Comparison of ENCODE assay signal across 21 cellular contexts in the genomic region with DNA sequence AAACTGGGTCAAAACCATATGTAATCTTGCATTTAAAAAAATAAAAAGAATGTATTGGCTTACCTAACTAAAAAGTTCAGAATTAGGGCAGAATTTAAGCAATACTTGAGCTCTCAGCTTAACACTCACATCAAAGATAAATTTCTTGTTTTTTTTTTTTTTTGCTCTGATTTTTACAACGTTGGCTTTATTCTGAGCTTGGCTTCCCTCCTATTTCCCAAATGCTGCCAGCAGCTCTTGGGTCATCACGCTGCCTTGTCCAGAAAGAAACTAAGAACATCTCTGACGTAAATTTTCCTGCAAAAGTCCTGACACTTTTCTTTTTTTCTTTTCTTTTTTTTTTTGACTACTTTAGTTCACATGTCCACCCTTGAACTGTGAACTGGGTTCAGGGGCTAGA.
DNase-seq lines count a peak whose midpoint lies in the region; ATAC-seq and TF ChIP-seq lines count a peak whose summit lies in the region.
"Had no signal": no experiment of that assay in that cellular context is flagged by ENCODE, and none has a peak within 500 bp of the region (broad histone marks: within the 10 kb centered on the region; RNA-seq: fewer than 3 reads in every experiment).

No MANE protein-coding gene starts in this region.

- POLR2A ChIA-PET in CD8-positive, alpha-beta T cell (lab: Charles Lee): interaction anchor here (0.7 to 1.3 kb wide), 2 partner anchors 9 to 151 kb away, joined by 3 read pairs; no protein-coding TSS in a partner anchor

- H3K4me3 ChIP-seq in CD8-positive, alpha-beta T cell (ENCODE audit: low read depth, low read length): no peak overlapping the region
- no peak overlapping the region for H3K4me3 ChIP-seq in fibroblast of pulmonary artery (replicated peaks; ENCODE audit: low read depth, low read length)
- H3K4me3 ChIP-seq in lung: no peak overlapping the region
- H3K4me3 ChIP-seq in smooth muscle cell: no peak overlapping the region
- no peak overlapping the region for H3K4me3 ChIP-seq in spleen
- H3K4me3 ChIP-seq: GM12878, HAP-1, hepatocyte had no signal

- intact Hi-C loops in CD8-positive, alpha-beta T cell (cut with DNase I, micrococcal nuclease): loop anchor here in 1 of 2 experiments (2.0 kb wide), 1 partner anchor 13 kb away; no protein-coding TSS in a partner anchor
- intact Hi-C loops in spleen (cut with DNase I; ENCODE audit: low total_unique reads): no loop called here

- no peaks in the 10 kb centered on the region for H3K79me2 ChIP-seq in smooth muscle cell (ENCODE audit: low read depth)
- H3K79me2 ChIP-seq: hepatocyte had no signal

- H3K27ac Mint-ChIP-seq in CD8-positive, alpha-beta T cell: peak overlapping the region; percentile 53
- no peak overlapping the region for H3K27ac Mint-ChIP-seq in stimulated activated effector memory CD8-positive, alpha-beta T cell treated with anti-CD3 and anti-CD28 coated beads, Interleukin-12 subunit alpha, Interleukin-12 subunit beta, amount 100 ng/mL, for 72 hours
- H3K27ac Mint-ChIP-seq: activated naive CD4-positive, alpha-beta T cell treated with anti-CD3 and anti-CD28 coated beads, Interleukin-2, amount 50 U/mL, for 24 hours had no signal

- 72 to 87% methylated on average over 3 of the region's 3 CpGs for WGBS in lung, 2 donors
- 77% methylated on average over 3 of the region's 3 CpGs for WGBS in smooth muscle cell (ENCODE audit: low lambda C conversion rate)
- 66 to 87% (median 74%) methylated on average over 3 of the region's 3 CpGs for WGBS in spleen, 5 donors

- H3K27me3 Mint-ChIP-seq in CD8-positive, alpha-beta T cell (ENCODE audit: low read depth): no peaks in the 10 kb centered on the region
- H3K27me3 Mint-ChIP-seq: activated naive CD4-positive, alpha-beta T cell treated with anti-CD3 and anti-CD28 coated beads, Interleukin-2, amount 50 U/mL, for 24 hours had no signal

- peaks cover 22% of the 10 kb centered on the region for H3K4me1 Mint-ChIP-seq in CD8-positive, alpha-beta T cell (ENCODE audit: low read depth)
- no peaks in the 10 kb centered on the region for H3K4me1 Mint-ChIP-seq in stimulated activated effector memory CD8-positive, alpha-beta T cell treated with anti-CD3 and anti-CD28 coated beads, Interleukin-12 subunit alpha, Interleukin-12 subunit beta, amount 100 ng/mL, for 72 hours

- no peak overlapping the region for H3K4me3 Mint-ChIP-seq in CD8-positive, alpha-beta T cell
- H3K4me3 Mint-ChIP-seq in stimulated activated effector memory CD8-positive, alpha-beta T cell treated with anti-CD3 and anti-CD28 coated beads, Interleukin-12 subunit alpha, Interleukin-12 subunit beta, amount 100 ng/mL, for 72 hours: no peak overlapping the region
- H3K4me3 Mint-ChIP-seq: activated naive CD4-positive, alpha-beta T cell treated with anti-CD3 and anti-CD28 coated beads, Interleukin-2, amount 50 U/mL, for 24 hours had no signal

- H3K9me3 Mint-ChIP-seq in CD8-positive, alpha-beta T cell: peaks cover 13% of the 10 kb centered on the region
- H3K9me3 Mint-ChIP-seq in stimulated activated effector memory CD8-positive, alpha-beta T cell treated with anti-CD3 and anti-CD28 coated beads, Interleukin-12 subunit alpha, Interleukin-12 subunit beta, amount 100 ng/mL, for 72 hours: no peaks in the 10 kb centered on the region

- TF ChIP-seq POLR2A in spleen (IDR thresholded peaks at IDR 0.05): no peak

- H3K4me2 ChIP-seq in smooth muscle cell: no peak overlapping the region
- H3K4me2 ChIP-seq: hepatocyte had no signal

- no peaks in the 10 kb centered on the region for H3K36me3 ChIP-seq in CD8-positive, alpha-beta T cell (ENCODE audit: insufficient read depth, low read length)
- H3K36me3 ChIP-seq in lung (ENCODE audit: control insufficient read depth in 2 of 2, insufficient read depth in 2 of 2, low read length in 2 of 2): no peaks in the 10 kb centered on the region
- H3K36me3 ChIP-seq in smooth muscle cell (ENCODE audit: low read depth): no peaks in the 10 kb centered on the region
- H3K36me3 ChIP-seq in spleen: no peaks in the 10 kb centered on the region
- H3K36me3 ChIP-seq: HAP-1 had no signal

- no peak overlapping the region for H3K9ac ChIP-seq in smooth muscle cell (ENCODE audit: low read depth)

- no peaks in the 10 kb centered on the region for H4K20me1 ChIP-seq in smooth muscle cell (ENCODE audit: low read depth)

- H3F3A ChIP-seq in smooth muscle cell (ENCODE audit: low read depth): no peaks in the 10 kb centered on the region

- DNase-seq in CD8-positive, alpha-beta T cell: no peak
- DNase-seq in fibroblast of pulmonary artery (ENCODE audit: low read depth) (peak; percentile 86), lung (ENCODE audit: low spot score) (no peak), smooth muscle cell (lab: John Stamatoyannopoulos, UW; ENCODE audit: unreplicated experiment) (no peak), hypothalamus (lab: John Stamatoyannopoulos, UW) (no peak), spleen (no peak)
- no peak for DNase-seq in stimulated activated effector memory CD8-positive, alpha-beta T cell treated with anti-CD3 and anti-CD28 coated beads, Interleukin-12 subunit alpha, Interleukin-12 subunit beta, amount 100 ng/mL, for 72 hours (ENCODE audit: low spot score in 2 of 2)
- DNase-seq: activated CD4-positive, alpha-beta T cell treated with anti-CD3 and anti-CD28 coated beads, Interleukin-2, amount 50 U/mL, for 48 hours; activated T-cell treated with anti-CD3 and anti-CD28 coated beads, Interleukin-2, amount 50 U/mL, for 1 hour; GDM1; KBM-7; NCI-H1092; NCI-H524 treated with DMSO at 0.1 percent for 48 hours; occipital lobe; SHP77 treated with DMSO at 0.1 percent for 48 hours; stimulated activated CD4-positive, alpha-beta T cell treated with anti-CD3 and anti-CD28 coated beads, Interleukin-4, amount 100 ng/mL, for 4 hours had no signal

- CTCF ChIA-PET in CD8-positive, alpha-beta T cell (lab: Charles Lee): interaction anchor here (0.7 kb wide), 2 partner anchors 62 to 243 kb away, joined by 3 to 6 read pairs; no protein-coding TSS in a partner anchor

- no peak for ATAC-seq in CD8-positive, alpha-beta T cell
- ATAC-seq in lung (ENCODE audit: insufficient read depth, low FRiP score): peak; percentile 61
- no peak for ATAC-seq in HG03460 (IDR thresholded peaks at IDR 0.05; ENCODE audit: unreplicated experiment)
- ATAC-seq in stimulated activated effector memory CD8-positive, alpha-beta T cell treated with anti-CD3 and anti-CD28 coated beads, Interleukin-12 subunit alpha, Interleukin-12 subunit beta, amount 100 ng/mL, for 72 hours: no peak
- ATAC-seq: GM12878 had no signal

- H3K4me1 ChIP-seq in CD8-positive, alpha-beta T cell (ENCODE audit: insufficient read depth, low read length): peaks cover 13% of the 10 kb centered on the region
- peaks cover 2 to 5% of the 10 kb centered on the region in 2 donors for H3K4me1 ChIP-seq in lung (ENCODE audit: control insufficient read depth in 2 of 2, insufficient read depth in 2 of 2, low read length in 2 of 2)
- no peaks in the 10 kb centered on the region for H3K4me1 ChIP-seq in smooth muscle cell (ENCODE audit: low read depth)
- H3K4me1 ChIP-seq in spleen: no peaks in the 10 kb centered on the region
- H3K4me1 ChIP-seq: HAP-1 had no signal

- H3K9me3 ChIP-seq in CD8-positive, alpha-beta T cell (ENCODE audit: low read length): no peaks in the 10 kb centered on the region
- H3K9me3 ChIP-seq in lung (ENCODE audit: control insufficient read depth in 2 of 2, insufficient read depth in 1 of 2, low read length in 1 of 2) (peaks cover 2% of the 10 kb centered on the region in 2 donors), smooth muscle cell (replicated peaks; ENCODE audit: low read depth) (no peaks in the 10 kb centered on the region), spleen (peaks cover 0 to 7% (median 0%) of the 10 kb centered on the region in 8 donors)
- H3K9me3 ChIP-seq: HAP-1 had no signal

- no peaks in the 10 kb centered on the region for H3K27me3 ChIP-seq in CD8-positive, alpha-beta T cell (ENCODE audit: insufficient read depth, low read length)
- H3K27me3 ChIP-seq in lung (ENCODE audit: control insufficient read depth, insufficient read depth) (no peaks in the 10 kb centered on the region), smooth muscle cell (ENCODE audit: low read depth) (no peaks in the 10 kb centered on the region), spleen (replicated peaks in 1 of 7) (no peaks in the 10 kb centered on the region)
- H3K27me3 ChIP-seq: hepatocyte had no signal

- H2AFZ ChIP-seq in smooth muscle cell (ENCODE audit: low read depth): peak overlapping the region; percentile 26
- H2AFZ ChIP-seq: hepatocyte had no signal

- TF ChIP-seq CTCF in CD8-positive, alpha-beta T cell (IDR thresholded peaks at IDR 0.05): no peak
- no peak for TF ChIP-seq CTCF in fibroblast of pulmonary artery (IDR thresholded peaks at IDR 0.05; ENCODE audit: low read length, missing control alignments)
- no peak for TF ChIP-seq CTCF in lung (IDR thresholded peaks at IDR 0.05; ENCODE audit: control extremely low read depth, extremely low read depth)
- no peak for TF ChIP-seq CTCF in smooth muscle cell (IDR thresholded peaks at IDR 0.05; ENCODE audit: borderline replicate concordance, insufficient read depth, poor library complexity, severe bottlenecking)
- no peak for TF ChIP-seq CTCF in spleen (IDR thresholded peaks at IDR 0.05 in 8 of 11, conservative IDR thresholded peaks at IDR 0.05 in 3 of 11)

- no peak overlapping the region for H3K27ac ChIP-seq in CD8-positive, alpha-beta T cell (ENCODE audit: low read depth, low read length)
- H3K27ac ChIP-seq in lung (ENCODE audit: low read depth in 1 of 2, low read length in 1 of 2) (peak overlapping the region in 1 of 2 donors; percentile 16), smooth muscle cell (ENCODE audit: low read depth) (no peak overlapping the region), spleen (peak overlapping the region in 2 of 8 donors; percentile 45 to 51)
- H3K27ac ChIP-seq: hepatocyte had no signal

- H3K36me3 Mint-ChIP-seq in CD8-positive, alpha-beta T cell: no peaks in the 10 kb centered on the region
- no peaks in the 10 kb centered on the region for H3K36me3 Mint-ChIP-seq in stimulated activated effector memory CD8-positive, alpha-beta T cell treated with anti-CD3 and anti-CD28 coated beads, Interleukin-12 subunit alpha, Interleukin-12 subunit beta, amount 100 ng/mL, for 72 hours
